Comparison of ENCODE assay signal across 17 cellular contexts in the genomic region with DNA sequence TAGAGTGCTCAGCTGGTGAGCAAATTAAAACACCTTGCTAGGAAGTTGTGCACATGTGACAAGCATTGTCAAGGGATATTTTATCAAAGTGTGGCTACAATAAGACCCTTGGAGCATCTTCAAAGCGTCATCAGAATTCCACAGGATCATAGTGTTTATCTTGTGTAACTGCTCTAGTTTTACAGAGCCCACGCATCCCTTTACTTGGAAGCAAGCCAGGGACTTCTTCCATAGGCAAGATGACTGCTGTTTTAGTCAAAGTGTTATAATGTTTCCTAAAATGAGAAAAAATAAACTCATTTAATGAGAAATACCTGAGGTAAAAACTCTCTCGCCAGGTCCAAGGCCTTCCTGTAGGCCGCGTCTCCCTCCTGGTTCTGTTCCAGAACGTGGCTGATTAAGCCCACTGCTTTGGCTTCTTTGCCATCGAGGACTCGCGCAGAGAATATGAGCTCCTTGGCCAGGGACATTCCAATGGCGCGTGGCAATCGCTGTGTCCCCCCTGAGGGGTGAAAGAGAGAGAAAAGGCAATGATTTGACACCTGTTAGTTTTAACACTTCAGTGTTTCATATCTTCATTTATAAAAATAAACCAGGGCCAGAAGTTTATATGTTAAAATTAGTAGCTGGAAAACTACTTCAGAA.
A peak's percentile ranks its signal among the peaks of the same experiment; 100 is the strongest.
DNase-seq lines count a peak whose midpoint lies in the region; ATAC-seq and TF ChIP-seq lines count a peak whose summit lies in the region.
"Had no signal": no experiment of that assay in that cellular context is flagged by ENCODE, and none has a peak within 500 bp of the region (broad histone marks: within the 10 kb centered on the region; RNA-seq: fewer than 3 reads in every experiment).

No MANE protein-coding gene starts in this region.

- H2BK5ac ChIP-seq in IMR-90 (ENCODE audit: low read depth, low read length, poor library complexity, severe bottlenecking): no peak overlapping the region

- dilution Hi-C loops in IMR-90 (cut with HindIII; ENCODE audit: low sequenced_read_pairs, unreplicated experiment): no loop called here

- intact Hi-C loops in IMR-90 (cut with micrococcal nuclease): no loop called here
- intact Hi-C loops in heart left ventricle (cut with DNase I): no loop called here

- H3K4ac ChIP-seq in IMR-90 (ENCODE audit: low read depth, low read length): peak overlapping the region; percentile 54

- TF ChIP-seq CTCF in IMR-90 (conservative IDR thresholded peaks at IDR 0.05; ENCODE audit: low read depth, low read length) (no peak), cardiac fibroblast (IDR thresholded peaks at IDR 0.05; ENCODE audit: low read depth, low read length) (no peak), heart left ventricle (IDR thresholded peaks at IDR 0.05) (no peak)

- no peak for TF ChIP-seq POLR2A in IMR-90 (IDR thresholded peaks at IDR 0.05; ENCODE audit: low read depth, low read length)
- TF ChIP-seq POLR2A in heart left ventricle (IDR thresholded peaks at IDR 0.05): no peak

- H4K20me1 ChIP-seq in IMR-90 (ENCODE audit: insufficient read depth, low read length): no peaks in the 10 kb centered on the region

- TF ChIP-seq RAD21 in IMR-90 (IDR thresholded peaks at IDR 0.05; ENCODE audit: low read length): no peak

- no peak overlapping the region for H3K4me2 ChIP-seq in IMR-90 (ENCODE audit: low read depth, low read length)
- H3K4me2 ChIP-seq: neural progenitor cell had no signal

- H3K79me1 ChIP-seq in IMR-90 (ENCODE audit: low read depth in 1 of 2, low read length in 2 of 2): peaks cover 0 to 7% of the 10 kb centered on the region in 2 experiments; a peak in 1 of 4 replicates

- H3K9ac ChIP-seq in IMR-90 (ENCODE audit: low read depth, low read length) (no peak overlapping the region), skeletal muscle tissue (ENCODE audit: low read depth in 1 of 3, low read length in 3 of 3) (no peak overlapping the region)
- H3K9ac ChIP-seq: neural progenitor cell had no signal

- H3K9me1 ChIP-seq in IMR-90 (ENCODE audit: insufficient read depth, low read length): peaks cover 15% of the 10 kb centered on the region

- peaks cover 9% of the 10 kb centered on the region for H3K36me3 ChIP-seq in IMR-90 (ENCODE audit: control insufficient read depth, insufficient read depth, low read length)
- peaks cover 0 to 45% (median 21%) of the 10 kb centered on the region in 9 donors for H3K36me3 ChIP-seq in heart left ventricle
- H3K36me3 ChIP-seq in skeletal muscle tissue (ENCODE audit: control insufficient read depth in 3 of 3, insufficient read depth in 3 of 3, low read length in 3 of 3): peaks cover 9 to 15% (median 10%) of the 10 kb centered on the region in 3 donors
- H3K36me3 ChIP-seq: neural progenitor cell, prostate gland had no signal

- H4K5ac ChIP-seq in IMR-90 (ENCODE audit: low read depth, low read length): no peak overlapping the region

- CTCF ChIA-PET in IMR-90 (lab: Yijun Ruan, JAX): interaction anchor here (0.8 to 1.0 kb wide), 2 partner anchors 125 to 183 kb away, joined by 3 to 5 read pairs; no protein-coding TSS in a partner anchor

- H2BK20ac ChIP-seq in IMR-90 (ENCODE audit: low read depth, low read length): peak overlapping the region; percentile 34

- no CpG with 5 or more reads among the region's 12 CpGs for WGBS in IMR-90 (ENCODE audit: extremely low coverage in 2 of 2, insufficient read length in 1 of 2), 2 experiments
- WGBS in heart left ventricle, 4 donors: 42 to 67% (median 57%) methylated on average over 12 of the region's 12 CpGs

- no peak overlapping the region for H2BK15ac ChIP-seq in IMR-90 (ENCODE audit: low read depth, low read length)

- no peak overlapping the region for H3K18ac ChIP-seq in IMR-90 (ENCODE audit: low read depth, low read length)

- H3K56ac ChIP-seq in IMR-90 (ENCODE audit: extremely low read depth, insufficient read depth, low read length): no peak overlapping the region

- POLR2A ChIA-PET in IMR-90 (lab: Charles Lee; ENCODE audit: unreplicated experiment): no interaction called here

- H3K4me1 ChIP-seq in IMR-90 (ENCODE audit: control insufficient read depth, insufficient read depth, low read length): peaks cover 6% of the 10 kb centered on the region; the same call in 1 of the 2 replicates
- H3K4me1 ChIP-seq in heart left ventricle: peaks cover 0 to 26% (median 6%) of the 10 kb centered on the region in 12 donors
- peaks cover 5 to 15% (median 11%) of the 10 kb centered on the region in 3 donors for H3K4me1 ChIP-seq in skeletal muscle tissue (ENCODE audit: control insufficient read depth in 3 of 3, insufficient read depth in 3 of 3, low read length in 3 of 3)
- H3K4me1 ChIP-seq: neural progenitor cell, prostate gland had no signal

- H3K4me3 ChIP-seq in IMR-90 (ENCODE audit: insufficient read depth, low read depth, low read length) (no peak overlapping the region), cardiac fibroblast (replicated peaks in 1 of 2; ENCODE audit: low read depth in 2 of 2, low read length in 2 of 2) (no peak overlapping the region), heart left ventricle (no peak overlapping the region), skeletal muscle tissue (ENCODE audit: low read length in 3 of 3) (no peak overlapping the region)
- H3K4me3 ChIP-seq: neural progenitor cell, prostate gland had no signal

- peak overlapping the region; percentile 69; the same call in 1 of the 2 replicates for H2AK5ac ChIP-seq in IMR-90 (ENCODE audit: low read depth, low read length)

- H2BK120ac ChIP-seq in IMR-90 (ENCODE audit: low read depth, low read length): no peak overlapping the region

- H3K9me3 ChIP-seq in IMR-90 (ENCODE audit: control insufficient read depth, insufficient read depth, low read length) (no peaks in the 10 kb centered on the region), heart left ventricle (no peaks in the 10 kb centered on the region), skeletal muscle tissue (ENCODE audit: control insufficient read depth in 3 of 3, low read length in 3 of 3) (no peaks in the 10 kb centered on the region)
- H3K9me3 ChIP-seq: prostate gland had no signal

- H3K14ac ChIP-seq in IMR-90 (replicated peaks; ENCODE audit: low read depth, low read length): no peak overlapping the region; the same call in 1 of the 2 replicates

- no peak overlapping the region for H3K27ac ChIP-seq in IMR-90 (ENCODE audit: insufficient read depth, low read length)
- H3K27ac ChIP-seq in heart left ventricle: peak overlapping the region in 6 of 12 donors; percentile 1 to 41 (median 32)
- H3K27ac ChIP-seq in skeletal muscle tissue (ENCODE audit: low read depth, low read length): peak overlapping the region; percentile 72
- H3K27ac ChIP-seq: neural progenitor cell, prostate gland had no signal

- no peak overlapping the region for H2AFZ ChIP-seq in IMR-90 (replicated peaks; ENCODE audit: low read length, poor library complexity)
- H2AFZ ChIP-seq: neural progenitor cell had no signal

- DNase-seq in IMR-90 (peak; percentile 86), cardiac fibroblast (ENCODE audit: low read depth in 2 of 2) (peak; percentile 52 to 57), heart left ventricle (peak in 2 of 5 donors; percentile 31 to 57), NAMALWA (ENCODE audit: low spot score) (no peak)
- DNase-seq: activated CD4-positive, CD25-positive, alpha-beta regulatory T cell; activated CD8-positive, alpha-beta T cell treated with anti-CD3 and anti-CD28 coated beads, Interleukin-2, amount 10 ng/mL, durations not matched to agents 7 days and 5 days; cerebellar nuclear complex; effector memory CD8-positive, alpha-beta T cell; KG1; NCI-H2029 treated with DMSO at 0.1 percent for 48 hours; stimulated activated CD4-positive, alpha-beta T cell treated with anti-CD3 and anti-CD28 coated beads, Interleukin-15, amount 100 ng/mL, for 24 hours had no signal

- H3K27me3 ChIP-seq in IMR-90 (ENCODE audit: control insufficient read depth, insufficient read depth, low read length): no peaks in the 10 kb centered on the region
- H3K27me3 ChIP-seq in heart left ventricle: no peaks in the 10 kb centered on the region
- H3K27me3 ChIP-seq in skeletal muscle tissue (ENCODE audit: control insufficient read depth in 3 of 3, insufficient read depth in 3 of 3, low read length in 3 of 3): no peaks in the 10 kb centered on the region
- H3K27me3 ChIP-seq: neural progenitor cell had no signal

- in situ Hi-C loops in IMR-90 (cut with MboI; ENCODE audit: low sequenced_read_pairs): no loop called here

- no TSS peak for BruUV-seq in IMR-90 (replicated peaks; lab: Mats Ljungman, UMichigan)

- no peak overlapping the region for H2AK9ac ChIP-seq in IMR-90 (replicated peaks; ENCODE audit: low read depth, low read length, poor library complexity)

- H4K91ac ChIP-seq in IMR-90 (ENCODE audit: insufficient read depth, low read depth, low read length): no peak overlapping the region; the same call in 1 of the 2 replicates

- H4K8ac ChIP-seq in IMR-90 (ENCODE audit: low read depth in 2 of 2, low read length in 2 of 2): no peak overlapping the region

- no peak overlapping the region for H3K23ac ChIP-seq in IMR-90 (ENCODE audit: low read depth, low read length)

- ATAC-seq in IMR-90 (ENCODE audit: low read depth) (no peak), heart left ventricle (peak; percentile 55 to 66 (median 64)), GM19035 (IDR thresholded peaks at IDR 0.05; ENCODE audit: unreplicated experiment) (no peak), HG02610 (IDR thresholded peaks at IDR 0.05; ENCODE audit: unreplicated experiment) (no peak)
- ATAC-seq: activated CD8-positive, alpha-beta T cell treated with anti-CD3 and anti-CD28 coated beads, Interleukin-2, amount 10 ng/mL, durations not matched to agents 7 days and 5 days; effector memory CD8-positive, alpha-beta T cell; SK-N-SH treated with all-trans-retinoic acid at 6 μM for 48 hours had no signal

TF ChIP-seq in IMR-90, 13 proteins besides CTCF, POLR2A, EP300 and RAD21:
- TF ChIP-seq MAFK (IDR thresholded peaks at IDR 0.05; ENCODE audit: low read depth, low read length) (no peak), CEBPB (IDR thresholded peaks at IDR 0.05; ENCODE audit: low read depth, low read length) (peak; percentile 27; the same call in 1 of the 2 replicates)

Comparison
In these comparisons a context has a peak if more than half of its experiments do, and no peak if none do; other contexts are left out.
1. ATAC-seq: peak in heart left ventricle (4 of 4); none in IMR-90 (single experiment), GM19035 (single experiment) and HG02610 (single experiment).